8 cellular contexts compared by ENCODE assay signal in genomic region chr6:37433657-37434271, GRCh38. TPM values are rescaled to one million over a fixed set of nuclear protein-coding genes. Genes with fewer than 3 reads are reported as not detected.
DNase-seq lines count a peak whose midpoint lies in the region; ATAC-seq and TF ChIP-seq lines count a peak whose summit lies in the region.

No MANE protein-coding gene starts in this region.

- H4K20me1 ChIP-seq in mammary epithelial cell (ENCODE audit: insufficient read depth, low read length): no peaks in the 10 kb centered on the region

- H3K27me3 ChIP-seq in mammary epithelial cell (ENCODE audit: insufficient read depth, low read length) (no peaks in the 10 kb centered on the region), lower lobe of right lung (ENCODE audit: low read depth) (no peaks in the 10 kb centered on the region)

- WGBS in mammary epithelial cell (ENCODE audit: low coverage, missing lambda C conversion rate): 9% methylated on average over 13 of the region's 13 CpGs

- no TSS peak for BruUV-seq in mammary epithelial cell (replicated peaks; lab: Mats Ljungman, UMichigan)

- peaks cover 4% of the 10 kb centered on the region for H3K27me3 Mint-ChIP-seq in T-helper 1 cell treated with Interleukin-12 subunit alpha and Interleukin-12 subunit beta and Interleukin-4 antibody, amounts not matched to agents 30 μg/mL and 1 μg/mL, for 36 hours (ENCODE audit: low read depth)

- peaks cover 33% of the 10 kb centered on the region for H3K79me2 ChIP-seq in mammary epithelial cell (ENCODE audit: insufficient read depth, low read length)

- H3K4me1 ChIP-seq in mammary epithelial cell (ENCODE audit: insufficient read depth, low read length): peaks cover 6% of the 10 kb centered on the region
- peaks cover 12% of the 10 kb centered on the region for H3K4me1 ChIP-seq in lower lobe of right lung

- peak overlapping the region; percentile 53 for H3K27ac ChIP-seq in mammary epithelial cell (ENCODE audit: insufficient read depth, low read depth, low read length)
- H3K27ac ChIP-seq in lower lobe of right lung: peak overlapping the region; percentile 93

- peaks cover 27% of the 10 kb centered on the region for H3K36me3 Mint-ChIP-seq in T-helper 1 cell treated with Interleukin-12 subunit alpha and Interleukin-12 subunit beta and Interleukin-4 antibody, amounts not matched to agents 30 μg/mL and 1 μg/mL, for 36 hours (ENCODE audit: low read depth)

- H3K36me3 ChIP-seq in mammary epithelial cell (ENCODE audit: insufficient read depth, low read length) (no peaks in the 10 kb centered on the region), lower lobe of right lung (peaks cover 35% of the 10 kb centered on the region)

- no peak for TF ChIP-seq CTCF in mammary epithelial cell (conservative IDR thresholded peaks at IDR 0.05 in 1 of 2, IDR thresholded peaks at IDR 0.05 in 1 of 2; ENCODE audit: extremely low read depth in 1 of 2, insufficient read depth in 1 of 2, low read depth in 1 of 2, low read length in 2 of 2)
- TF ChIP-seq CTCF in lower lobe of right lung (IDR thresholded peaks at IDR 0.05): no peak

- dilution Hi-C loops in mammary epithelial cell (cut with HindIII; ENCODE audit: low sequenced_read_pairs): no loop called here

- peak overlapping the region; percentile 72 to 83 (median 82) for H3K4me3 ChIP-seq in mammary epithelial cell (replicated peaks in 1 of 3; ENCODE audit: insufficient read depth in 1 of 3, low read depth in 2 of 3, low read length in 3 of 3)
- H3K4me3 ChIP-seq in lower lobe of right lung: peak overlapping the region; percentile 79

- H3K9ac ChIP-seq in mammary epithelial cell (ENCODE audit: insufficient read depth, low read length): peak overlapping the region; percentile 82

- peaks cover 4% of the 10 kb centered on the region for H3K9me3 Mint-ChIP-seq in T-helper 1 cell treated with Interleukin-12 subunit alpha and Interleukin-12 subunit beta and Interleukin-4 antibody, amounts not matched to agents 30 μg/mL and 1 μg/mL, for 36 hours

- CTCF ChIA-PET in mammary epithelial cell (lab: Charles Lee; ENCODE audit: low non-redundant PET): no interaction called here

- peak overlapping the region; percentile 99 for H2AFZ ChIP-seq in mammary epithelial cell (ENCODE audit: low read depth, low read length)

- H3K27ac Mint-ChIP-seq in T-helper 1 cell treated with Interleukin-12 subunit alpha and Interleukin-12 subunit beta and Interleukin-4 antibody, amounts not matched to agents 30 μg/mL and 1 μg/mL, for 36 hours: peak overlapping the region; percentile 99

- ATAC-seq in GM19043 (IDR thresholded peaks at IDR 0.05; ENCODE audit: low read depth, unreplicated experiment) (peak; percentile 35), HG03342 (IDR thresholded peaks at IDR 0.05; ENCODE audit: unreplicated experiment) (peak; percentile 36), lower lobe of right lung (peak; percentile 44 to 55)

- DNase-seq in AG20443 (ENCODE audit: low spot score): peak; percentile 34
- peak; percentile 39 for DNase-seq in mammary epithelial cell
- DNase-seq in lower lobe of right lung: no peak
- peak; percentile 14 for DNase-seq in stimulated activated CD8-positive, alpha-beta memory T cell treated with anti-CD3 and anti-CD28 coated beads, Interleukin-15, amount 100 ng/mL, for 1 hour (ENCODE audit: low read depth)
- DNase-seq in effector CD4-positive, alpha-beta T cell: no peak

- intact Hi-C loops in mammary epithelial cell (cut with micrococcal nuclease): loop anchor here (1.0 kb wide), 1 partner anchor 52 kb away; no protein-coding TSS in a partner anchor
- intact Hi-C loops in lower lobe of right lung (cut with DNase I): no loop called here

- in situ Hi-C loops in mammary epithelial cell (cut with MboI; ENCODE audit: low sequenced_read_pairs in 2 of 2): no loop called here

- H3K4me1 Mint-ChIP-seq in T-helper 1 cell treated with Interleukin-12 subunit alpha and Interleukin-12 subunit beta and Interleukin-4 antibody, amounts not matched to agents 30 μg/mL and 1 μg/mL, for 36 hours (ENCODE audit: low read depth): peaks cover 36% of the 10 kb centered on the region

- peak overlapping the region; percentile 89 for H3K4me2 ChIP-seq in mammary epithelial cell (ENCODE audit: insufficient read depth, low read depth, low read length)

- peak overlapping the region; percentile 83 for H3K4me3 Mint-ChIP-seq in T-helper 1 cell treated with Interleukin-12 subunit alpha and Interleukin-12 subunit beta and Interleukin-4 antibody, amounts not matched to agents 30 μg/mL and 1 μg/mL, for 36 hours

- H3K9me3 ChIP-seq in mammary epithelial cell (replicated peaks; ENCODE audit: insufficient read depth, low read length) (no peaks in the 10 kb centered on the region), lower lobe of right lung (no peaks in the 10 kb centered on the region)

RNA-seq across cellular contexts. Expression of gene CMTR1, which starts 0.7 kb away (rescaled TPM):
- total RNA-seq in mammary epithelial cell (10 to 100 TPM; 23.2 to 31.8 TPM), lower lobe of right lung (42.9 TPM)
- 14.3 TPM for polyA plus RNA-seq in mammary epithelial cell
- polyA minus RNA-seq in mammary epithelial cell: 29.9 TPM

Comparison
In these comparisons a context has a peak if more than half of its experiments do, and no peak if none do; other contexts are left out.
1. DNase-seq: peak in AG20443 (single experiment), mammary epithelial cell (single experiment) and stimulated activated CD8-positive, alpha-beta memory T cell treated with anti-CD3 and anti-CD28 coated beads, Interleukin-15, amount 100 ng/mL, for 1 hour (single experiment); none in lower lobe of right lung (single experiment) and effector CD4-positive, alpha-beta T cell (single experiment).
2. Peak in every context shown above with its lines, with median percentiles within 50 percentile points of each other: ATAC-seq.